ENCODE assay signal across 26 cellular contexts in genomic region chr13:93418398-93418797, GRCh38.
DNase-seq lines count a peak whose midpoint lies in the region; ATAC-seq, FAIRE-seq and TF ChIP-seq lines count a peak whose summit lies in the region.
"Had no signal": no experiment of that assay in that cellular context is flagged by ENCODE, and none has a peak within 500 bp of the region (broad histone marks: within the 10 kb centered on the region; RNA-seq: fewer than 3 reads in every experiment).

No MANE protein-coding gene starts in this region.

- in situ Hi-C loops in K562 (cut with MboI), result loop anchor here (25.0 kb wide), 1 partner anchor 681 kb away; no protein-coding TSS in a partner anchor

- no peak overlapping the region for H3K4me3 ChIP-seq in K562
- H3K4me3 ChIP-seq: BLaER1, GM12878 had no signal

- H3K9ac ChIP-seq in K562 (ENCODE audit: insufficient read depth in 1 of 2, low read depth in 2 of 2, low read length in 2 of 2), result no peak overlapping the region
- H3K9ac ChIP-seq: BLaER1 had no signal

- H4K20me1 ChIP-seq in K562 (replicated peaks; ENCODE audit: control insufficient read depth, insufficient read depth, low read length), result no peaks in the 10 kb centered on the region
- H4K20me1 ChIP-seq: BLaER1 had no signal

- H3K9me3 Mint-ChIP-seq in activated naive CD4-positive, alpha-beta T cell treated with anti-CD3 and anti-CD28 coated beads, Interleukin-2, amount 10 ng/mL, durations not matched to agents 7 days and 5 days, result no peaks in the 10 kb centered on the region
- H3K9me3 Mint-ChIP-seq: CD8-positive, alpha-beta memory T cell had no signal

- DNase-seq in H54 (ENCODE audit: insufficient read length, low spot score) (no peak), K562 (ENCODE audit: extremely low read depth in 1 of 4, low spot score in 3 of 4) (no peak), NCI-H2107 (lab: John Stamatoyannopoulos, UW) (no peak)
- no peak for DNase-seq in activated naive CD4-positive, alpha-beta T cell treated with anti-CD3 and anti-CD28 coated beads, Interleukin-2, amount 10 ng/mL, durations not matched to agents 7 days and 5 days
- DNase-seq: 8988T; ACHN; BE2C; C1 segment of cervical spinal cord; CD4-positive, alpha-beta memory T cell; CD4-positive, CD25-positive, alpha-beta regulatory T cell; CD8-positive, alpha-beta memory T cell; COR-L47; DMS 273 treated with DMSO at 0.1 percent for 48 hours; DMS153; DMS53; DMS79; DND-41; EL; GDM1 had no signal

- no peak for TF ChIP-seq RAD21 in K562 (CRISPR knock-in tag; conservative IDR thresholded peaks at IDR 0.05 in 1 of 2, IDR thresholded peaks at IDR 0.05 in 1 of 2)

- no peak for TF ChIP-seq CTCF in K562 (IDR thresholded peaks at IDR 0.05 in 2 of 3, conservative IDR thresholded peaks at IDR 0.05 in 1 of 3; ENCODE audit: insufficient read depth in 2 of 3, low read depth in 1 of 3, low read length in 3 of 3)

- ATAC-seq in K562, result no peak
- no peak for ATAC-seq in GM21717 (IDR thresholded peaks at IDR 0.05; ENCODE audit: unreplicated experiment)
- ATAC-seq: GM12878 had no signal

- H3K27ac Mint-ChIP-seq in activated naive CD4-positive, alpha-beta T cell treated with anti-CD3 and anti-CD28 coated beads, Interleukin-2, amount 10 ng/mL, durations not matched to agents 7 days and 5 days, result no peak overlapping the region
- H3K27ac Mint-ChIP-seq: CD14-positive monocyte; CD4-positive, alpha-beta memory T cell; CD4-positive, CD25-positive, alpha-beta regulatory T cell; CD8-positive, alpha-beta memory T cell had no signal

- H3K27me3 ChIP-seq in K562 (ENCODE audit: control insufficient read depth in 2 of 2, insufficient read depth in 2 of 2, low read length in 2 of 2), result no peaks in the 10 kb centered on the region
- H3K27me3 ChIP-seq: BE2C, BLaER1 had no signal

- no peak overlapping the region for H2AFZ ChIP-seq in K562 (ENCODE audit: low read depth, low read length)

- intact Hi-C loops in K562 (cut with micrococcal nuclease), result no loop called here

- no peak overlapping the region for H3K27ac ChIP-seq in K562 (ENCODE audit: extremely low read depth, low read depth, low read length)
- H3K27ac ChIP-seq: BLaER1 had no signal

- H3K9me3 ChIP-seq in K562 (replicated peaks; ENCODE audit: control insufficient read depth, insufficient read depth, low read depth, low read length), result no peaks in the 10 kb centered on the region; the same call in 1 of the 2 replicates
- H3K9me3 ChIP-seq: BE2C, BLaER1 had no signal

- POLR2A ChIA-PET in K562 (lab: Yijun Ruan, JAX), result no interaction called here

- TF ChIP-seq POLR2A in H54 (IDR thresholded peaks at IDR 0.05; ENCODE audit: low read depth, low read length) (no peak), K562 (conservative IDR thresholded peaks at IDR 0.05) (no peak)

- H3K27me3 Mint-ChIP-seq in activated naive CD4-positive, alpha-beta T cell treated with anti-CD3 and anti-CD28 coated beads, Interleukin-2, amount 10 ng/mL, durations not matched to agents 7 days and 5 days, result no peaks in the 10 kb centered on the region
- H3K27me3 Mint-ChIP-seq: CD4-positive, alpha-beta memory T cell; CD4-positive, CD25-positive, alpha-beta regulatory T cell had no signal

- FAIRE-seq in H54 (lab: Jason Lieb, UNC) (peak; percentile 15), K562 (lab: Jason Lieb, UNC) (no peak), endometrium (lab: Jason Lieb, UNC) (peak; percentile 23)
- FAIRE-seq: GM12878, GM12892, GM18507 had no signal

- H3K36me3 Mint-ChIP-seq in activated naive CD4-positive, alpha-beta T cell treated with anti-CD3 and anti-CD28 coated beads, Interleukin-2, amount 10 ng/mL, durations not matched to agents 7 days and 5 days, result no peaks in the 10 kb centered on the region
- H3K36me3 Mint-ChIP-seq: CD14-positive monocyte; CD4-positive, alpha-beta memory T cell; CD4-positive, CD25-positive, alpha-beta regulatory T cell; CD8-positive, alpha-beta memory T cell had no signal

- no peaks in the 10 kb centered on the region for H3K4me1 Mint-ChIP-seq in activated naive CD4-positive, alpha-beta T cell treated with anti-CD3 and anti-CD28 coated beads, Interleukin-2, amount 10 ng/mL, durations not matched to agents 7 days and 5 days
- H3K4me1 Mint-ChIP-seq: CD14-positive monocyte; CD4-positive, alpha-beta memory T cell; CD4-positive, CD25-positive, alpha-beta regulatory T cell; CD8-positive, alpha-beta memory T cell had no signal

- no peaks in the 10 kb centered on the region for H3K79me2 ChIP-seq in K562 (ENCODE audit: control insufficient read depth, insufficient read depth, low read length)

- no peak overlapping the region for H3K4me3 Mint-ChIP-seq in activated naive CD4-positive, alpha-beta T cell treated with anti-CD3 and anti-CD28 coated beads, Interleukin-2, amount 10 ng/mL, durations not matched to agents 7 days and 5 days
- H3K4me3 Mint-ChIP-seq: CD14-positive monocyte; CD4-positive, alpha-beta memory T cell; CD4-positive, CD25-positive, alpha-beta regulatory T cell; CD8-positive, alpha-beta memory T cell had no signal

- CTCF ChIA-PET in K562 (lab: Yijun Ruan, JAX; ENCODE audit: low intra/inter-chr PET ratio), result no interaction called here
- CTCF ChIA-PET in activated naive CD4-positive, alpha-beta T cell treated with anti-CD3 and anti-CD28 coated beads, Interleukin-2, amount 10 ng/mL, durations not matched to agents 7 days and 5 days (lab: Charles Lee), result no interaction called here

- H3K9me1 ChIP-seq in K562 (ENCODE audit: control insufficient read depth, insufficient read depth, low read length), result no peaks in the 10 kb centered on the region

- H3K4me1 ChIP-seq in K562 (replicated peaks in 1 of 2; ENCODE audit: control insufficient read depth in 2 of 2, insufficient read depth in 2 of 2, low read length in 2 of 2), result no peaks in the 10 kb centered on the region
- H3K4me1 ChIP-seq: BLaER1 had no signal

- H3K4me2 ChIP-seq in K562 (ENCODE audit: insufficient read depth, low read length), result no peak overlapping the region
- H3K4me2 ChIP-seq: BLaER1 had no signal

- no peak for TF ChIP-seq EP300 in K562 (IDR thresholded peaks at IDR 0.05; ENCODE audit: low read length)

- WGBS in K562 (ENCODE audit: insufficient coverage, low coverage, missing lambda C conversion rate), result 3% methylated on average over 8 of the region's 8 CpGs

- no TSS peak for BruUV-seq in K562 (replicated peaks; lab: Mats Ljungman, UMichigan)

- no peaks in the 10 kb centered on the region for H3K36me3 ChIP-seq in K562 (ENCODE audit: control insufficient read depth, insufficient read depth, low read length)
- H3K36me3 ChIP-seq: BE2C, BLaER1 had no signal

TF ChIP-seq in K562, 482 proteins besides CTCF, POLR2A, EP300 and RAD21:
- no peak for TF ChIP-seq CHCHD3 (CRISPR knock-in tag; IDR thresholded peaks at IDR 0.05)
- no peak for TF ChIP-seq PREB (CRISPR knock-in tag; IDR thresholded peaks at IDR 0.05)
- peak; percentile 54 for TF ChIP-seq DACH1 (IDR thresholded peaks at IDR 0.05; ENCODE audit: partially characterized antibody)
- TF ChIP-seq ZNF696 (CRISPR knock-in tag; conservative IDR thresholded peaks at IDR 0.05), result no peak
